Comparison of ENCODE assay signal across 8 cellular contexts in the genomic region with DNA sequence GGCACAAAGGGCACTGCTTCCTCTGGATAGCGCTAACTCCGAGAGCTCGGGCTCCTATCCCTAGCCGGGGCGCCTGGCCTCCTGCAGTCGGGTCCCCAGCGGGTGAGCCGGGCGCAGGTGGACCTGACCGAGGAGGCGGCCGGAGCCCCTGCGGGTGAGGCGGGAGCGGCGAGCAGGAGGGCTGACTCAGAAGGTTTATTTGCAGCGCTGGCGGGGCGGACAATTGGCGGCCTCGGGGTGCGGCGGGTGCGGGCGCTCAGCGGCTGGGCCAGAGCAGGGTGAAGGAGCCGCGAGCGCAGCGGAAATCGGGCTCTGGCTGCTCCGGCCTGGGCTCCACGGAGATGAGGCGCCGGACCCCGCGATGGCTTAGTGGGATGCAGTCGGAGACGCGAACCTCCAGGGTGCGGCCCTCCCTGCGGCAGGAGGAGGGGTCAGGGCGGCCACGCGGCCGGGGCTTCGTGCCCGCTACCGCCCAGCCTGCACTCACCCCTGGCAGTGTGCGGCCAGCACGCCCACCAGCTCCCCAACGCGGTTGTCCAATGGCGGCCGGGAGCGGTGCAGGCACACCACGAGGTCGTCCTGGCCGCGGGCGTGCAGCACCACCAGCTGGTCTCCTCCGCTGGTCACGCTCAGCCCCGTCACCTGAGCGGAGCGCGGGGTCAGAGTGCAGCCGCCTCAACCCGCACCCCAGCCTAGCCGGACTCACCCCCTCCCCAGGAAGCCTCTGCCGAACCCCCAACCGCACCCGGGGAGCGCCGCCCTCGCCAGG. TPM values are rescaled to one million over a fixed set of nuclear protein-coding genes. Genes with fewer than 3 reads are reported as not detected.
DNase-seq lines count a peak whose midpoint lies in the region; ATAC-seq, FAIRE-seq and TF ChIP-seq lines count a peak whose summit lies in the region.

No MANE protein-coding gene starts in this region.

- H3K27me3 ChIP-seq in H9 (ENCODE audit: insufficient read depth, low read length) (no peaks in the 10 kb centered on the region; the same call in 1 of the 2 replicates), GM12878 (replicated peaks in 1 of 2; ENCODE audit: control insufficient read depth in 2 of 2, insufficient read depth in 2 of 2, low read length in 1 of 2) (no peaks in the 10 kb centered on the region), iPS-20b (ENCODE audit: insufficient read depth, low read length) (peaks cover 48% of the 10 kb centered on the region)

- no peaks in the 10 kb centered on the region for H4K20me1 ChIP-seq in H9 (ENCODE audit: control insufficient read depth, insufficient read depth, insufficient read length)
- H4K20me1 ChIP-seq in GM12878 (ENCODE audit: control insufficient read depth, insufficient read depth) = peaks cover 4% of the 10 kb centered on the region

- H3K27me3 Mint-ChIP-seq in H9 (ENCODE audit: low read depth) = peaks cover 30% of the 10 kb centered on the region
- no peaks in the 10 kb centered on the region for H3K27me3 Mint-ChIP-seq in activated T-cell treated with anti-CD3 and anti-CD28 coated beads, Interleukin-2, amount 50 U/mL, for 4 hours (ENCODE audit: low read depth)

- H3K4me1 Mint-ChIP-seq in H9 = peaks cover 0 to 5% of the 10 kb centered on the region in 2 experiments; a peak in 2 of 4 replicates
- peaks cover 19% of the 10 kb centered on the region for H3K4me1 Mint-ChIP-seq in activated T-cell treated with anti-CD3 and anti-CD28 coated beads, Interleukin-2, amount 50 U/mL, for 4 hours (ENCODE audit: low read depth)

- H3K56ac ChIP-seq in H9 (ENCODE audit: insufficient read length, low read depth, low read length) = no peak overlapping the region

- ATAC-seq in GM12878 = no peak
- no peak for ATAC-seq in GM21367 (IDR thresholded peaks at IDR 0.05; ENCODE audit: unreplicated experiment)
- ATAC-seq in GM18520 (IDR thresholded peaks at IDR 0.05; ENCODE audit: unreplicated experiment) = no peak
- ATAC-seq in activated T-cell treated with anti-CD3 and anti-CD28 coated beads, Interleukin-2, amount 50 U/mL, for 4 hours = no peak

- H3K27ac Mint-ChIP-seq in H9 = no peak overlapping the region

- TF ChIP-seq CTCF in H9 (conservative IDR thresholded peaks at IDR 0.05) = no peak
- TF ChIP-seq CTCF in GM12878 (IDR thresholded peaks at IDR 0.05 in 2 of 3, conservative IDR thresholded peaks at IDR 0.05 in 1 of 3; ENCODE audit: control insufficient read depth in 2 of 3, extremely low read depth in 1 of 3, insufficient read depth in 1 of 3, low read depth in 3 of 3, low read length in 3 of 3) = no peak

- SMC1A ChIA-PET in GM12878 (lab: Charles Lee; ENCODE audit: uncharacterized antibody, unreplicated experiment) = no interaction called here

- H3K4ac ChIP-seq in H9 (ENCODE audit: low read depth, low read length) = no peak overlapping the region

- no peak overlapping the region for H4K5ac ChIP-seq in H9 (ENCODE audit: insufficient read length, low read depth, low read length)

- H3K79me1 ChIP-seq in H9 (ENCODE audit: insufficient read depth, low read depth, low read length, poor library complexity, severe bottlenecking) = no peaks in the 10 kb centered on the region

- no peak for FAIRE-seq in GM12878 (lab: Jason Lieb, UNC)

- BruUV-seq in GM12878 (replicated peaks; lab: Mats Ljungman, UMichigan) = no TSS peak

- H3K36me3 Mint-ChIP-seq in H9 (ENCODE audit: insufficient read depth in 1 of 3, low read depth in 3 of 3) = no peaks in the 10 kb centered on the region; a peak in 1 of 7 replicates
- H3K36me3 Mint-ChIP-seq in activated T-cell treated with anti-CD3 and anti-CD28 coated beads, Interleukin-2, amount 50 U/mL, for 4 hours (ENCODE audit: insufficient read depth) = peaks cover 16% of the 10 kb centered on the region

- H4K8ac ChIP-seq in H9 (replicated peaks; ENCODE audit: insufficient read length, low read depth, low read length) = no peak overlapping the region

- no peak overlapping the region for H3T11ph ChIP-seq in H9 (ENCODE audit: low read length)

- CTCF ChIA-PET in GM12878 (lab: Yijun Ruan, JAX) = interaction anchor here (1.4 kb wide), 1 partner anchor 173 kb away, joined by 5 read pairs; no protein-coding TSS in a partner anchor

- in situ Hi-C loops in GM12878 (cut with MboI) = no loop called here

- H3K18ac ChIP-seq in H9 (ENCODE audit: insufficient read length, low read depth, low read length) = peak overlapping the region; percentile 21

- RAD21 ChIA-PET in GM12878 (lab: Charles Lee; ENCODE audit: unreplicated experiment) = no interaction called here

- H2AFZ ChIP-seq in H9 (ENCODE audit: low read length) (no peak overlapping the region), GM12878 (ENCODE audit: control insufficient read depth, low read depth, low read length) (no peak overlapping the region)

- no peak overlapping the region for H3K23ac ChIP-seq in H9 (ENCODE audit: insufficient read length, low read depth, low read length)

- H2BK12ac ChIP-seq in H9 (ENCODE audit: insufficient read length, low read depth, low read length) = no peak overlapping the region

- POLR2A ChIA-PET in GM12878 (lab: Charles Lee) = interaction anchor here (1.6 to 1.7 kb wide), 2 partner anchors 10 to 11 kb away, joined by 5 read pairs; no protein-coding TSS in a partner anchor

- no peak for TF ChIP-seq RAD21 in GM12878 (IDR thresholded peaks at IDR 0.05; ENCODE audit: insufficient read depth, low read depth, low read length)

- H3K36me3 ChIP-seq in GM12878 (ENCODE audit: control insufficient read depth in 2 of 2, insufficient read depth in 2 of 2, low read length in 1 of 2) = peaks cover 11 to 23% of the 10 kb centered on the region in 2 experiments
- H3K36me3 ChIP-seq in iPS-20b (ENCODE audit: insufficient read depth, low read depth, low read length) = no peaks in the 10 kb centered on the region

- DNase-seq in H9 (peak; percentile 62), GM12878 (ENCODE audit: low read depth, low spot score) (no peak), NCI-H526 treated with DMSO at 0.1 percent for 48 hours (lab: John Stamatoyannopoulos, UW) (no peak)
- DNase-seq in stimulated activated CD8-positive, alpha-beta memory T cell treated with anti-CD3 and anti-CD28 coated beads, Interleukin-4, amount 100 ng/mL, for 48 hours = peak; percentile 25
- DNase-seq in activated T-cell treated with anti-CD3 and anti-CD28 coated beads, Interleukin-2, amount 50 U/mL, for 4 hours = no peak

- WGBS in H9 (ENCODE audit: extremely low coverage, insufficient read length, low lambda C conversion rate) = no CpG with 5 or more reads among the region's 76 CpGs
- WGBS in GM12878 (ENCODE audit: insufficient coverage, insufficient replicate concordance, low lambda C conversion rate, missing lambda C conversion rate) = 98% methylated on average over 40 of the region's 76 CpGs

- no peaks in the 10 kb centered on the region for H3K23me2 ChIP-seq in H9 (ENCODE audit: insufficient read length, low read depth, low read length, poor library complexity, severe bottlenecking)

- TF ChIP-seq EP300 in GM12878 (IDR thresholded peaks at IDR 0.05; ENCODE audit: borderline replicate concordance in 1 of 2, control insufficient read depth in 1 of 2, low read depth in 2 of 2, low read length in 2 of 2) = no peak

- H3K4me1 ChIP-seq in H9 (ENCODE audit: insufficient read depth, low read length) (no peaks in the 10 kb centered on the region), GM12878 (ENCODE audit: control insufficient read depth, insufficient read depth, low read length) (peaks cover 15% of the 10 kb centered on the region), iPS-20b (ENCODE audit: insufficient read depth, low read length) (no peaks in the 10 kb centered on the region)

- no peaks in the 10 kb centered on the region for H3K9me3 Mint-ChIP-seq in H9
- H3K9me3 Mint-ChIP-seq in activated T-cell treated with anti-CD3 and anti-CD28 coated beads, Interleukin-2, amount 50 U/mL, for 4 hours = no peaks in the 10 kb centered on the region

- H3K9ac ChIP-seq in H9 (ENCODE audit: extremely low read depth, insufficient read length, low read length) = no peak overlapping the region
- no peak overlapping the region for H3K9ac ChIP-seq in GM12878 (ENCODE audit: control insufficient read depth, insufficient read depth, low read length)
- H3K9ac ChIP-seq in iPS-20b (ENCODE audit: low read depth, low read length) = peak overlapping the region; percentile 41; the same call in 1 of the 2 replicates

- no peaks in the 10 kb centered on the region for H3K9me3 ChIP-seq in H9 (ENCODE audit: control insufficient read depth, low read depth, low read length)
- no peaks in the 10 kb centered on the region for H3K9me3 ChIP-seq in GM12878 (replicated peaks; ENCODE audit: control insufficient read depth, insufficient read depth, low read length)
- H3K9me3 ChIP-seq in iPS-20b (ENCODE audit: insufficient read depth, low read depth, low read length) = no peaks in the 10 kb centered on the region

- H2AK5ac ChIP-seq in H9 (ENCODE audit: insufficient read length, low read length) = no peak overlapping the region

- H3K4me2 ChIP-seq in H9 (ENCODE audit: insufficient read depth, insufficient read length, low read length) = no peak overlapping the region
- H3K4me2 ChIP-seq in GM12878 (ENCODE audit: control insufficient read depth, insufficient read depth) = no peak overlapping the region

- H3K4me3 Mint-ChIP-seq in H9 = peak overlapping the region in 1 of 2 experiments; percentile 12; a peak in 1 of 5 replicates
- no peak overlapping the region for H3K4me3 Mint-ChIP-seq in activated T-cell treated with anti-CD3 and anti-CD28 coated beads, Interleukin-2, amount 50 U/mL, for 4 hours

- H3K14ac ChIP-seq in H9 (ENCODE audit: insufficient read depth, low read length) = peak overlapping the region; percentile 55; the same call in 1 of the 2 replicates

- H2BK15ac ChIP-seq in H9 (ENCODE audit: low read depth, low read length) = no peak overlapping the region

- no peak overlapping the region for H2BK20ac ChIP-seq in H9 (ENCODE audit: low read depth, low read length, poor library complexity, severe bottlenecking)

- H2BK120ac ChIP-seq in H9 (ENCODE audit: low read depth, low read length, poor library complexity, severe bottlenecking) = no peak overlapping the region

- TF ChIP-seq POLR2A in GM12878 (IDR thresholded peaks at IDR 0.05; ENCODE audit: low read depth, low read length) = peak; percentile 64; the same call in 1 of the 2 replicates

- H3K79me2 ChIP-seq in H9 (ENCODE audit: insufficient read depth, low read length) (no peaks in the 10 kb centered on the region), GM12878 (ENCODE audit: control insufficient read depth, insufficient read depth, low read length) (no peaks in the 10 kb centered on the region)

- H3K4me3 ChIP-seq in GM12878 = no peak overlapping the region
- H3K4me3 ChIP-seq in iPS-20b (ENCODE audit: low read length) = peak overlapping the region; percentile 50; the same call in 1 of the 2 replicates

- H2BK5ac ChIP-seq in H9 (ENCODE audit: insufficient read length, low read length) = no peak overlapping the region

- no peak overlapping the region for H4K91ac ChIP-seq in H9 (ENCODE audit: insufficient read length, low read depth, low read length)

- intact Hi-C loops in GM12878 (cut with micrococcal nuclease; ENCODE audit: unreplicated experiment) = no loop called here

- H3K27ac ChIP-seq in H9 (ENCODE audit: insufficient read length, low read depth, low read length) (no peak overlapping the region), GM12878 (ENCODE audit: control insufficient read depth, insufficient read depth) (no peak overlapping the region), iPS-20b (ENCODE audit: low read length) (no peak overlapping the region)

RNA-seq across cellular contexts. Expression of a gene that starts 16.1 kb away (rescaled TPM):
- total RNA-seq in H9 (2021) = 0.55 and 0.57 TPM in 2 replicates
- total RNA-seq in GM12878 (2013; cell fraction: nucleolus; rRNA removed) = 406 and 444 TPM in 2 replicates
- total RNA-seq in GM12878 (2014; rRNA removed) = 154 and 176 TPM in 2 replicates
- 63.7 and 66.1 TPM in 2 replicates for total RNA-seq in GM12878 (2014; rRNA removed; fragmentation: Illumina TruSeq; extraction: Trizol)
- 224 and 232 TPM in 2 replicates for total RNA-seq in GM12878 (2021)
- 91.4 TPM for polyA plus RNA-seq in GM12878 (2011; ENCODE audit: low read depth)
- polyA plus RNA-seq in GM12878 (2011; rRNA removed) = 54.3 and 118 TPM in 2 replicates
- 111 and 152 TPM in 2 replicates for polyA plus RNA-seq in GM12878 (2011; cell fraction: cytosol; rRNA removed)
- polyA plus RNA-seq in GM12878 (2011; cell fraction: nucleus; rRNA removed) = 518 and 587 TPM in 2 replicates
- polyA plus RNA-seq in GM12878 (2012) = 195 and 215 TPM in 2 replicates
- 36.1 and 77.2 TPM in 2 replicates for polyA plus RNA-seq in GM12878 (2014; fragmentation: Illumina TruSeq; extraction: Trizol)
- polyA plus RNA-seq in GM12878 (2014; fragmentation: Nextera tagmentation; extraction: Ambion mirVana) = 1 to 10 TPM; 1.8 to 3.3 TPM
- polyA plus RNA-seq in GM12878 (2014; rRNA removed) = 150 and 184 TPM in 2 replicates
- polyA plus RNA-seq in GM12878 (2016; fragmentation: Nextera tagmentation; extraction: Ambion mirVana) = 100 to 1,000 TPM; 185 to 216 TPM
- polyA minus RNA-seq in GM12878 (2011; rRNA and poly(A)+ RNA removed) = 230 and 324 TPM in 2 replicates
- polyA minus RNA-seq in GM12878 (2011; cell fraction: cytosol; rRNA and poly(A)+ RNA removed) = 97.1 and 110 TPM in 2 replicates
- polyA minus RNA-seq in GM12878 (2011; cell fraction: nucleus; rRNA and poly(A)+ RNA removed) = 238 and 294 TPM in 2 replicates
- total RNA-seq in activated T-cell treated with anti-CD3 and anti-CD28 coated beads, Interleukin-2, amount 50 U/mL, for 4 hours = 100 to 1,000 TPM; 120 to 205 (median 143) TPM

RNA-seq across cellular contexts. Expression of a gene that starts 37.3 kb away (rescaled TPM):
- total RNA-seq in H9 (2021) = 30.4 and 30.5 TPM in 2 replicates
- 36.2 and 40.0 TPM in 2 replicates for total RNA-seq in GM12878 (2013; cell fraction: nucleolus; rRNA removed)
- 71.6 and 74.7 TPM in 2 replicates for total RNA-seq in GM12878 (2014; rRNA removed)
- total RNA-seq in GM12878 (2014; rRNA removed; fragmentation: Illumina TruSeq; extraction: Trizol) = 34.3 and 35.6 TPM in 2 replicates
- 61.2 and 61.6 TPM in 2 replicates for total RNA-seq in GM12878 (2021)
- 25.8 TPM for polyA plus RNA-seq in GM12878 (2011; ENCODE audit: low read depth)
- 22.5 and 30.2 TPM in 2 replicates for polyA plus RNA-seq in GM12878 (2011; rRNA removed)
- 45.3 and 56.3 TPM in 2 replicates for polyA plus RNA-seq in GM12878 (2011; cell fraction: cytosol; rRNA removed)
- 67.7 and 71.7 TPM in 2 replicates for polyA plus RNA-seq in GM12878 (2011; cell fraction: nucleus; rRNA removed)
- 51.5 and 60.9 TPM in 2 replicates for polyA plus RNA-seq in GM12878 (2012)
- 19.1 and 36.2 TPM in 2 replicates for polyA plus RNA-seq in GM12878 (2014; fragmentation: Illumina TruSeq; extraction: Trizol)
- 1 to 10 TPM in 1 of 2 experiments, under 1 TPM in 1; 1.00 to 4.1 TPM for polyA plus RNA-seq in GM12878 (2014; fragmentation: Nextera tagmentation; extraction: Ambion mirVana)
- polyA plus RNA-seq in GM12878 (2014; rRNA removed) = 70.8 and 73.7 TPM in 2 replicates
- polyA plus RNA-seq in GM12878 (2016; fragmentation: Nextera tagmentation; extraction: Ambion mirVana) = 10 to 100 TPM; 75.2 to 82.3 TPM
- polyA minus RNA-seq in GM12878 (2011; rRNA and poly(A)+ RNA removed) = 31.6 and 47.1 TPM in 2 replicates
- polyA minus RNA-seq in GM12878 (2011; cell fraction: cytosol; rRNA and poly(A)+ RNA removed) = 18.2 and 29.1 TPM in 2 replicates
- polyA minus RNA-seq in GM12878 (2011; cell fraction: nucleus; rRNA and poly(A)+ RNA removed) = 15.1 and 19.7 TPM in 2 replicates
- total RNA-seq in activated T-cell treated with anti-CD3 and anti-CD28 coated beads, Interleukin-2, amount 50 U/mL, for 4 hours = 10 to 100 TPM; 35.9 to 38.2 (median 36.6) TPM

Comparison
In these comparisons a context has a peak if more than half of its experiments do, and no peak if none do; other contexts are left out.
1. DNase-seq: peak in H9 (single experiment) and stimulated activated CD8-positive, alpha-beta memory T cell treated with anti-CD3 and anti-CD28 coated beads, Interleukin-4, amount 100 ng/mL, for 48 hours (single experiment); none in GM12878 (single experiment), NCI-H526 treated with DMSO at 0.1 percent for 48 hours (single experiment) and activated T-cell treated with anti-CD3 and anti-CD28 coated beads, Interleukin-2, amount 50 U/mL, for 4 hours (single experiment).
2. RNA of a gene that starts 16.1 kb away (total RNA-seq): 63.7 to 444 TPM in GM12878 and 120 to 205 TPM in activated T-cell treated with anti-CD3 and anti-CD28 coated beads, Interleukin-2, amount 50 U/mL, for 4 hours; 0.55 to 0.57 TPM in H9; every median in the first group is over 10 times any median in the second.